In genomic region chr16:17951273-17951845, GRCh38 we compare ENCODE assay signal across 27 cellular contexts.
DNase-seq lines count a peak whose midpoint lies in the region; ATAC-seq, FAIRE-seq and TF ChIP-seq lines count a peak whose summit lies in the region.
"Had no signal": no experiment of that assay in that cellular context is flagged by ENCODE, and none has a peak within 500 bp of the region (broad histone marks: within the 10 kb centered on the region; RNA-seq: fewer than 3 reads in every experiment).

No MANE protein-coding gene starts in this region.

- no peaks in the 10 kb centered on the region for H3K36me3 ChIP-seq in SK-N-SH (replicated peaks in 1 of 2; ENCODE audit: control insufficient read depth in 1 of 2, insufficient read depth in 2 of 2, low read length in 1 of 2)
- H3K36me3 ChIP-seq in astrocyte (ENCODE audit: insufficient read depth, low read length), result no peaks in the 10 kb centered on the region
- no peaks in the 10 kb centered on the region for H3K36me3 ChIP-seq in mesendoderm (ENCODE audit: control insufficient read depth, insufficient read depth, low read length)
- H3K36me3 ChIP-seq: BLaER1 treated with 17β-estradiol and CSF1 and Interleukin-3, amounts not matched to agents 10 nM and 100 nM; MG63 had no signal

- H3K4me1 Mint-ChIP-seq in astrocyte (ENCODE audit: low read depth, unreplicated experiment) (peaks cover 8% of the 10 kb centered on the region), T-cell (peaks cover 0 to 6% (median 4%) of the 10 kb centered on the region in 3 donors)

- no peaks in the 10 kb centered on the region for H3K9me3 Mint-ChIP-seq in astrocyte (ENCODE audit: unreplicated experiment)
- no peaks in the 10 kb centered on the region for H3K9me3 Mint-ChIP-seq in T-cell
- H3K9me3 Mint-ChIP-seq: CD4-positive, alpha-beta T cell had no signal

- peak; percentile 32; the same call in 2 of the 3 replicates for ATAC-seq in SK-N-SH treated with all-trans-retinoic acid at 6 μM for 48 hours
- no peak for ATAC-seq in GM18867 (IDR thresholded peaks at IDR 0.05; ENCODE audit: unreplicated experiment)
- no peak for ATAC-seq in T-cell (replicated peaks in 1 of 4)

- H2BK15ac ChIP-seq in mesendoderm (replicated peaks; ENCODE audit: low read depth), result no peak overlapping the region

- H3K56ac ChIP-seq in mesendoderm (ENCODE audit: low read length), result no peak overlapping the region

- H2BK5ac ChIP-seq in mesendoderm (ENCODE audit: low read length), result no peak overlapping the region

- DNase-seq in SK-N-SH (no peak), astrocyte (ENCODE audit: low read depth) (peak; percentile 18), mesendoderm (peak; percentile 6), NCI-H748 (lab: John Stamatoyannopoulos, UW; ENCODE audit: unreplicated experiment) (no peak), T-cell (no peak)
- DNase-seq: CD4-positive, alpha-beta T cell; GM23248; H7; KBM-7; MG63; NCI-H1105 treated with DMSO at 0.1 percent for 48 hours; NCI-H146; NCI-H1930; NCI-H2107; NCI-H524; NCI-H774; SIG-M5 had no signal

- H4K20me1 ChIP-seq in SK-N-SH (ENCODE audit: insufficient read depth) (no peaks in the 10 kb centered on the region), astrocyte (ENCODE audit: insufficient read depth, low read length) (no peaks in the 10 kb centered on the region)
- H4K20me1 ChIP-seq: BLaER1 treated with 17β-estradiol and CSF1 and Interleukin-3, amounts not matched to agents 10 nM and 100 nM had no signal

- H4K5ac ChIP-seq in mesendoderm (ENCODE audit: low read length), result no peak overlapping the region

- CTCF ChIA-PET in SK-N-SH (lab: Yijun Ruan, JAX), result interaction anchor here (1.2 kb wide), 1 partner anchor 11 kb away, joined by 3 read pairs; no protein-coding TSS in a partner anchor
- CTCF ChIA-PET in T-cell (lab: Charles Lee), result interaction anchor here in 1 of 2 donors (0.5 kb wide), 1 partner anchor 13 kb away, joined by 3 read pairs; no protein-coding TSS in a partner anchor

- H2AFZ ChIP-seq in SK-N-SH (ENCODE audit: low read depth) (no peak overlapping the region), astrocyte (ENCODE audit: low read depth, low read length) (no peak overlapping the region)
- H2AFZ ChIP-seq: GM23248 had no signal

- peaks cover 12% of the 10 kb centered on the region for H3K27me3 Mint-ChIP-seq in astrocyte (ENCODE audit: low read depth, unreplicated experiment)
- H3K27me3 Mint-ChIP-seq in T-cell, result peaks cover 34 to 38% of the 10 kb centered on the region in 2 donors

- no peak overlapping the region for H4K8ac ChIP-seq in mesendoderm (ENCODE audit: low read depth, low read length)

- no peak for TF ChIP-seq EP300 in SK-N-SH (IDR thresholded peaks at IDR 0.05; ENCODE audit: borderline replicate concordance in 1 of 2, low read depth in 1 of 2, low read length in 1 of 2)

- no peak overlapping the region for H3K9ac ChIP-seq in SK-N-SH
- no peak overlapping the region for H3K9ac ChIP-seq in astrocyte (ENCODE audit: low read length)
- H3K9ac ChIP-seq in mesendoderm (ENCODE audit: low read length), result no peak overlapping the region
- H3K9ac ChIP-seq: BLaER1 treated with 17β-estradiol and CSF1 and Interleukin-3, amounts not matched to agents 10 nM and 100 nM; GM23248 had no signal

- H3K23ac ChIP-seq in mesendoderm (ENCODE audit: low read length), result no peak overlapping the region

- peaks cover 0 to 10% of the 10 kb centered on the region in 2 experiments; a peak in 2 of 4 replicates for H3K4me1 ChIP-seq in SK-N-SH (ENCODE audit: control insufficient read depth in 1 of 2, insufficient read depth in 2 of 2, low read depth in 1 of 2, low read length in 1 of 2)
- H3K4me1 ChIP-seq in astrocyte (ENCODE audit: insufficient read depth, low read length), result no peaks in the 10 kb centered on the region
- no peaks in the 10 kb centered on the region for H3K4me1 ChIP-seq in mesendoderm (ENCODE audit: control insufficient read depth, low read depth, low read length)

- H3K4me2 ChIP-seq in SK-N-SH (no peak overlapping the region), astrocyte (ENCODE audit: low read length) (no peak overlapping the region), mesendoderm (ENCODE audit: low read length) (no peak overlapping the region)
- H3K4me2 ChIP-seq: BLaER1 treated with 17β-estradiol and CSF1 and Interleukin-3, amounts not matched to agents 10 nM and 100 nM had no signal

- FAIRE-seq in astrocyte (lab: Jason Lieb, UNC), result no peak
- FAIRE-seq: D721Med, G401.6, GM12891, HTR-8/SVneo, RCC 7860 had no signal

- TF ChIP-seq CTCF in SK-N-SH (IDR thresholded peaks at IDR 0.05) (no peak), astrocyte (IDR thresholded peaks at IDR 0.05; ENCODE audit: insufficient read depth, low read depth, low read length) (no peak)

- H3K4me3 Mint-ChIP-seq in astrocyte (ENCODE audit: unreplicated experiment) (no peak overlapping the region), T-cell (no peak overlapping the region)
- H3K4me3 Mint-ChIP-seq: CD4-positive, alpha-beta T cell had no signal

- H3K4ac ChIP-seq in mesendoderm (ENCODE audit: low read depth, low read length), result no peak overlapping the region

- no peaks in the 10 kb centered on the region for H3K79me1 ChIP-seq in mesendoderm (ENCODE audit: low read length)

- H3K27ac ChIP-seq in SK-N-SH (ENCODE audit: low read depth in 2 of 2, low read length in 1 of 2) (no peak overlapping the region), astrocyte (ENCODE audit: low read depth, low read length) (no peak overlapping the region), mesendoderm (ENCODE audit: low read depth, low read length) (no peak overlapping the region)
- H3K27ac ChIP-seq: 22Rv1; BLaER1 treated with 17β-estradiol and CSF1 and Interleukin-3, amounts not matched to agents 10 nM and 100 nM; GM23248; SK-N-MC had no signal

- H3K27ac Mint-ChIP-seq in astrocyte (ENCODE audit: unreplicated experiment) (no peak overlapping the region), T-cell (no peak overlapping the region)
- H3K27ac Mint-ChIP-seq: CD4-positive, alpha-beta T cell had no signal

- POLR2A ChIA-PET in SK-N-SH (lab: Yijun Ruan, JAX) (no interaction called here), T-cell (lab: Charles Lee) (interaction anchor here in 1 of 2 donors (0.7 kb wide), 1 partner anchor 58 kb away, joined by 7 read pairs; no protein-coding TSS in a partner anchor)

- no peaks in the 10 kb centered on the region for H3K9me3 ChIP-seq in SK-N-SH
- no peaks in the 10 kb centered on the region for H3K9me3 ChIP-seq in astrocyte (ENCODE audit: insufficient read depth, low read depth, low read length)
- H3K9me3 ChIP-seq: BLaER1 treated with 17β-estradiol and CSF1 and Interleukin-3, amounts not matched to agents 10 nM and 100 nM; MG63 had no signal

- WGBS in SK-N-SH (ENCODE audit: low lambda C conversion rate), result 35% methylated on average over 4 of the region's 4 CpGs
- 100% methylated on average over 1 of the region's 4 CpGs for WGBS in mesendoderm (ENCODE audit: extremely low coverage, insufficient coverage, low lambda C conversion rate)

- H3K27me3 ChIP-seq in SK-N-SH (ENCODE audit: insufficient read depth) (no peaks in the 10 kb centered on the region), astrocyte (ENCODE audit: insufficient read depth, low read length) (no peaks in the 10 kb centered on the region), mesendoderm (ENCODE audit: insufficient read depth, low read length, poor library complexity) (no peaks in the 10 kb centered on the region)
- H3K27me3 ChIP-seq: MG63 had no signal

- H3K36me3 Mint-ChIP-seq in astrocyte (ENCODE audit: low read depth, unreplicated experiment) (no peaks in the 10 kb centered on the region), T-cell (no peaks in the 10 kb centered on the region)

- H3K4me3 ChIP-seq in SK-N-SH (ENCODE audit: low read depth in 2 of 2, low read length in 1 of 2) (no peak overlapping the region), astrocyte (ENCODE audit: insufficient read depth, low read depth, low read length) (no peak overlapping the region), mesendoderm (ENCODE audit: low read length) (no peak overlapping the region)
- H3K4me3 ChIP-seq: BLaER1 treated with 17β-estradiol and CSF1 and Interleukin-3, amounts not matched to agents 10 nM and 100 nM; GM23248; MG63; SK-N-MC had no signal

- no peaks in the 10 kb centered on the region for H3F3A ChIP-seq in SK-N-SH (replicated peaks; ENCODE audit: insufficient read depth)

- no peak overlapping the region for H3K18ac ChIP-seq in mesendoderm (ENCODE audit: low read length)

- H3K79me2 ChIP-seq in SK-N-SH (ENCODE audit: insufficient read depth), result no peaks in the 10 kb centered on the region
- no peaks in the 10 kb centered on the region for H3K79me2 ChIP-seq in astrocyte (ENCODE audit: insufficient read depth, low read length)
- H3K79me2 ChIP-seq in mesendoderm (ENCODE audit: control insufficient read depth, insufficient read depth, low read length), result no peaks in the 10 kb centered on the region

- no peak for TF ChIP-seq RAD21 in SK-N-SH (IDR thresholded peaks at IDR 0.05; ENCODE audit: low read length)

- H2BK120ac ChIP-seq in mesendoderm (ENCODE audit: low read depth, low read length), result no peak overlapping the region

- H2AK5ac ChIP-seq in mesendoderm (ENCODE audit: low read length), result no peak overlapping the region

- H3K9me2 ChIP-seq in SK-N-SH, result no peaks in the 10 kb centered on the region

TF ChIP-seq in SK-N-SH treated with all-trans-retinoic acid at 6 μM for 48 hours, 23 proteins besides CTCF, POLR2A, EP300 and RAD21:
- no peak for TF ChIP-seq OSR1 (CRISPR knock-in tag; IDR thresholded peaks at IDR 0.05)
- TF ChIP-seq ISL1 (CRISPR knock-in tag; IDR thresholded peaks at IDR 0.05), result peak; percentile 39

TF ChIP-seq in SK-N-SH, 30 proteins besides CTCF, POLR2A, EP300 and RAD21 (continues in another document):
- TF ChIP-seq RXRA (IDR thresholded peaks at IDR 0.05; ENCODE audit: borderline replicate concordance, low read depth), result no peak
- no peak for TF ChIP-seq FOXJ3 (CRISPR knock-in tag; IDR thresholded peaks at IDR 0.05)
- no peak for TF ChIP-seq MXI1 (IDR thresholded peaks at IDR 0.05; ENCODE audit: low read depth, low read length)
- TF ChIP-seq SMC3 (IDR thresholded peaks at IDR 0.05; ENCODE audit: low read depth, low read length), result no peak
- TF ChIP-seq GATA2 (CRISPR knock-in tag; IDR thresholded peaks at IDR 0.05), result no peak

Comparison
In these comparisons a context has a peak if more than half of its experiments do, and no peak if none do; other contexts are left out.
1. DNase-seq: peak in astrocyte (single experiment) and mesendoderm (single experiment); none in SK-N-SH (single experiment), NCI-H748 (single experiment) and T-cell (0 of 34).